Comparison of ENCODE assay signal across 11 cellular contexts in the genomic region with DNA sequence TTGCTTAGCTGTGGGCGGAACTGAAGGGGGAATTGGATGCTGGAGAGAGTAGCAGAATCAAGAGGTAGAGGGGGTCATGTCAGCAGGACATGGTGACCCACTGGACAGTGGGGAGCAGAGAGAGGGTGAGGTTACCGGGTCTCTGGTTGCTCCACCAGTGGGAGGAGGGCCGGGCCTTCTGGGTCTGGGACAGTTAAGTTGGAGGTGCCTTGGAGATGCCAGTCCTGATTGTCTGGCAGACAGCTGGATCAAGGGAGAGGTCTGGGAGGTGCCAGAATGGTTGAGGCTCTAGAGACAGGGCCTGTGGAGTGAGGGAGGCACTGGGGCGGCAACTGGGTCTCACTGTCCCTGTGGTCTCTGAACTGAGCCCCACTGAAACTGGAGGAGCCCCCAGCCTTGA. TPM values are rescaled to one million over a fixed set of nuclear protein-coding genes. Genes with fewer than 3 reads are reported as not detected.
DNase-seq lines count a peak whose midpoint lies in the region; ATAC-seq and TF ChIP-seq lines count a peak whose summit lies in the region.
"Had no signal": no experiment of that assay in that cellular context is flagged by ENCODE, and none has a peak within 500 bp of the region (broad histone marks: within the 10 kb centered on the region; RNA-seq: fewer than 3 reads in every experiment).

No MANE protein-coding gene starts in this region.

- H3K9ac ChIP-seq in mucosa of rectum (ENCODE audit: low read depth in 1 of 2, low read length in 2 of 2) (peak overlapping the region in 1 of 2 donors; percentile 35), stomach smooth muscle (ENCODE audit: low read length in 2 of 2) (peak overlapping the region; percentile 40 to 62)

- H3K36me3 Mint-ChIP-seq in T-helper 1 cell treated with Interleukin-12 subunit alpha and Interleukin-12 subunit beta and Interleukin-4 antibody, amounts not matched to agents 30 μg/mL and 1 μg/mL, for 36 hours (ENCODE audit: low read depth), result peaks cover 6% of the 10 kb centered on the region

- H3K9me3 Mint-ChIP-seq in T-helper 1 cell treated with Interleukin-12 subunit alpha and Interleukin-12 subunit beta and Interleukin-4 antibody, amounts not matched to agents 30 μg/mL and 1 μg/mL, for 36 hours, result no peaks in the 10 kb centered on the region

- peaks cover 11 to 40% of the 10 kb centered on the region in 2 donors for H3K4me1 ChIP-seq in breast epithelium
- peaks cover 16 to 34% of the 10 kb centered on the region in 2 donors for H3K4me1 ChIP-seq in mucosa of rectum (ENCODE audit: control insufficient read depth in 2 of 2, insufficient read depth in 2 of 2, low read length in 2 of 2)
- H3K4me1 ChIP-seq in stomach smooth muscle (ENCODE audit: control insufficient read depth, insufficient read depth, low read length), result peaks cover 50% of the 10 kb centered on the region

- H3K9me3 ChIP-seq in breast epithelium, result no peaks in the 10 kb centered on the region
- no peaks in the 10 kb centered on the region for H3K9me3 ChIP-seq in mucosa of rectum (ENCODE audit: control insufficient read depth in 2 of 2, low read length in 2 of 2)
- no peaks in the 10 kb centered on the region for H3K9me3 ChIP-seq in stomach smooth muscle (ENCODE audit: control insufficient read depth in 2 of 2, low read length in 2 of 2)

- H3K36me3 ChIP-seq in breast epithelium (no peaks in the 10 kb centered on the region), mucosa of rectum (ENCODE audit: control insufficient read depth in 2 of 2, insufficient read depth in 2 of 2, low read length in 2 of 2) (peaks cover 17 to 25% of the 10 kb centered on the region in 2 donors), stomach smooth muscle (ENCODE audit: control insufficient read depth in 2 of 2, insufficient read depth in 2 of 2, low read length in 2 of 2) (peaks cover 18 to 24% of the 10 kb centered on the region in 2 donors)

- H3K4me1 Mint-ChIP-seq in T-helper 1 cell treated with Interleukin-12 subunit alpha and Interleukin-12 subunit beta and Interleukin-4 antibody, amounts not matched to agents 30 μg/mL and 1 μg/mL, for 36 hours (ENCODE audit: low read depth), result peaks cover 28% of the 10 kb centered on the region

- no peaks in the 10 kb centered on the region for H3K27me3 Mint-ChIP-seq in T-helper 1 cell treated with Interleukin-12 subunit alpha and Interleukin-12 subunit beta and Interleukin-4 antibody, amounts not matched to agents 30 μg/mL and 1 μg/mL, for 36 hours (ENCODE audit: low read depth)

- H3K4me3 ChIP-seq in breast epithelium (no peak overlapping the region), mucosa of rectum (ENCODE audit: low read length in 2 of 2) (no peak overlapping the region), stomach smooth muscle (ENCODE audit: low read length in 2 of 2) (no peak overlapping the region)

- TF ChIP-seq CTCF in breast epithelium (IDR thresholded peaks at IDR 0.05), result no peak

- intact Hi-C loops in breast epithelium (cut with DNase I; ENCODE audit: low total_unique reads), result no loop called here

- H3K27ac ChIP-seq in breast epithelium (peak overlapping the region; percentile 83 to 95), mucosa of rectum (ENCODE audit: low read depth in 2 of 2, low read length in 2 of 2) (peak overlapping the region; percentile 69 to 76), stomach smooth muscle (ENCODE audit: low read length) (peak overlapping the region; percentile 87)
- H3K27ac ChIP-seq: 22Rv1 had no signal

- peak overlapping the region; percentile 88 for H3K27ac Mint-ChIP-seq in T-helper 1 cell treated with Interleukin-12 subunit alpha and Interleukin-12 subunit beta and Interleukin-4 antibody, amounts not matched to agents 30 μg/mL and 1 μg/mL, for 36 hours

- H3K4me3 Mint-ChIP-seq in T-helper 1 cell treated with Interleukin-12 subunit alpha and Interleukin-12 subunit beta and Interleukin-4 antibody, amounts not matched to agents 30 μg/mL and 1 μg/mL, for 36 hours, result no peak overlapping the region

- ATAC-seq in HG03442 (IDR thresholded peaks at IDR 0.05; ENCODE audit: unreplicated experiment), result no peak

- no peaks in the 10 kb centered on the region for H3K27me3 ChIP-seq in breast epithelium
- H3K27me3 ChIP-seq in mucosa of rectum (ENCODE audit: control insufficient read depth in 2 of 2, insufficient read depth in 2 of 2, low read length in 2 of 2), result no peaks in the 10 kb centered on the region
- H3K27me3 ChIP-seq in stomach smooth muscle (ENCODE audit: control insufficient read depth in 1 of 2, insufficient read depth in 2 of 2, low read length in 2 of 2), result no peaks in the 10 kb centered on the region

- DNase-seq in T-helper 1 cell, result no peak
- DNase-seq in breast epithelium (ENCODE audit: low spot score in 2 of 2), result no peak
- DNase-seq in medulla oblongata (ENCODE audit: extremely low spot score), result no peak
- DNase-seq in EL, result no peak
- DNase-seq: NCI-H524 treated with DMSO at 0.1 percent for 48 hours had no signal

- no peak for TF ChIP-seq POLR2A in breast epithelium (IDR thresholded peaks at IDR 0.05)

RNA-seq across cellular contexts. Expression of a gene that starts 24.6 kb away (rescaled TPM):
- total RNA-seq in breast epithelium, result 10 to 100 TPM; 31.8 to 42.0 (median 34.7) TPM

RNA-seq across cellular contexts. Expression of a gene that starts 31.8 kb away (rescaled TPM):
- 10 to 100 TPM; 12.8 to 25.6 (median 20.6) TPM for total RNA-seq in breast epithelium

RNA-seq across cellular contexts. Expression of a gene that starts 52.5 kb away (rescaled TPM):
- not detected for total RNA-seq in breast epithelium
- total RNA-seq: mononuclear cell had no signal
